In the genomic region with DNA sequence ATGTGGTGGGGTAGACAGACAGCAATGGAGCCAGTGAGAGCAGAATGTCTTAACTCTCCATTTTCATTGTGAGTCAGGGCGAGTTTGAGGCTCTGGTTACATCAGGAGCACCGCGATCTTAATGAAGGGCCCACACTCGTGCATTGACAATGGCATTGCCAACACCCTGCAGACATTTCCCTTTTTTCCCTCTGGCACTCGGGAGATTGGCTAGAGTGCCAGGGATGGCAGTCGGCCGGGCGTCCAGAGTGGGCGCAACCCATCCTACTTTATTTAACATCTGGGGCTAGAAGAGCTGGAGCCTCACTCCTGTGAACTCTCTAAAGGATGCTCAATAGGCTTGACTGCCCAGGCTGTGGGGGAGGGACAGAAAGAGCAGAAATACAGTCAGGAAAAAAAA, we compare ENCODE assay signal across 18 cellular contexts. TPM values are rescaled to one million over a fixed set of nuclear protein-coding genes. Genes with fewer than 3 reads are reported as not detected.
DNase-seq lines count a peak whose midpoint lies in the region; ATAC-seq, FAIRE-seq and TF ChIP-seq lines count a peak whose summit lies in the region.
"Had no signal": no experiment of that assay in that cellular context is flagged by ENCODE, and none has a peak within 500 bp of the region (broad histone marks: within the 10 kb centered on the region; RNA-seq: fewer than 3 reads in every experiment).

No MANE protein-coding gene starts in this region.

- no peaks in the 10 kb centered on the region for H3K9me3 Mint-ChIP-seq in activated T-cell treated with anti-CD3 and anti-CD28 coated beads, Interleukin-2, amount 50 U/mL, for 24 hours
- H3K9me3 Mint-ChIP-seq in astrocyte (ENCODE audit: unreplicated experiment) (peaks cover 1% of the 10 kb centered on the region), osteocyte (ENCODE audit: unreplicated experiment) (no peaks in the 10 kb centered on the region)
- peaks cover 0 to 1% of the 10 kb centered on the region in 2 donors for H3K9me3 Mint-ChIP-seq in stimulated activated naive B cell treated with anti-CD40 and anti-IgM and Interleukin-4, amounts not matched to agents 10 μg/mL and 1 μg/mL and 100 μg/mL, for 72 hours
- H3K9me3 Mint-ChIP-seq: CD4-positive, alpha-beta memory T cell had no signal

- no peak for TF ChIP-seq EP300 in SK-N-SH (IDR thresholded peaks at IDR 0.05; ENCODE audit: borderline replicate concordance in 1 of 2, low read depth in 1 of 2, low read length in 1 of 2)

- no peak for TF ChIP-seq RAD21 in SK-N-SH (IDR thresholded peaks at IDR 0.05; ENCODE audit: low read length)

- H3K27me3 Mint-ChIP-seq in activated T-cell treated with anti-CD3 and anti-CD28 coated beads, Interleukin-2, amount 50 U/mL, for 24 hours = peaks cover 28% of the 10 kb centered on the region
- H3K27me3 Mint-ChIP-seq in astrocyte (ENCODE audit: low read depth, unreplicated experiment) (peaks cover 19% of the 10 kb centered on the region), osteocyte (ENCODE audit: unreplicated experiment) (peaks cover 37% of the 10 kb centered on the region)
- peaks cover 15 to 20% of the 10 kb centered on the region in 2 donors for H3K27me3 Mint-ChIP-seq in stimulated activated naive B cell treated with anti-CD40 and anti-IgM and Interleukin-4, amounts not matched to agents 10 μg/mL and 1 μg/mL and 100 μg/mL, for 72 hours

- no peaks in the 10 kb centered on the region for H3K9me2 ChIP-seq in SK-N-SH

- no peaks in the 10 kb centered on the region for H3K36me3 Mint-ChIP-seq in activated T-cell treated with anti-CD3 and anti-CD28 coated beads, Interleukin-2, amount 50 U/mL, for 24 hours (ENCODE audit: low read depth)
- no peaks in the 10 kb centered on the region for H3K36me3 Mint-ChIP-seq in astrocyte (ENCODE audit: low read depth, unreplicated experiment)
- H3K36me3 Mint-ChIP-seq in stimulated activated naive B cell treated with anti-CD40 and anti-IgM and Interleukin-4, amounts not matched to agents 10 μg/mL and 1 μg/mL and 100 μg/mL, for 72 hours = no peaks in the 10 kb centered on the region
- H3K36me3 Mint-ChIP-seq in osteocyte (ENCODE audit: unreplicated experiment) = no peaks in the 10 kb centered on the region
- H3K36me3 Mint-ChIP-seq: CD4-positive, alpha-beta memory T cell had no signal

- H3K4me3 Mint-ChIP-seq in activated T-cell treated with anti-CD3 and anti-CD28 coated beads, Interleukin-2, amount 50 U/mL, for 24 hours = peak overlapping the region; percentile 0
- H3K4me3 Mint-ChIP-seq in astrocyte (ENCODE audit: unreplicated experiment) (no peak overlapping the region), osteocyte (ENCODE audit: unreplicated experiment) (no peak overlapping the region)
- H3K4me3 Mint-ChIP-seq in stimulated activated naive B cell treated with anti-CD40 and anti-IgM and Interleukin-4, amounts not matched to agents 10 μg/mL and 1 μg/mL and 100 μg/mL, for 72 hours = peak overlapping the region; percentile 8 to 49

- H3K4me3 ChIP-seq in SK-N-SH (ENCODE audit: low read depth in 2 of 2, low read length in 1 of 2) (no peak overlapping the region), astrocyte (ENCODE audit: insufficient read depth, low read depth, low read length) (no peak overlapping the region)
- H3K4me3 ChIP-seq: vagina had no signal

- H3K27ac Mint-ChIP-seq in activated T-cell treated with anti-CD3 and anti-CD28 coated beads, Interleukin-2, amount 50 U/mL, for 24 hours = peak overlapping the region; percentile 92
- peak overlapping the region; percentile 28 for H3K27ac Mint-ChIP-seq in astrocyte (ENCODE audit: unreplicated experiment)
- no peak overlapping the region for H3K27ac Mint-ChIP-seq in stimulated activated naive B cell treated with anti-CD40 and anti-IgM and Interleukin-4, amounts not matched to agents 10 μg/mL and 1 μg/mL and 100 μg/mL, for 72 hours
- H3K27ac Mint-ChIP-seq in osteocyte (ENCODE audit: unreplicated experiment) = no peak overlapping the region

- H3K36me3 ChIP-seq in SK-N-SH (replicated peaks in 1 of 2; ENCODE audit: control insufficient read depth in 1 of 2, insufficient read depth in 2 of 2, low read length in 1 of 2) (no peaks in the 10 kb centered on the region), astrocyte (ENCODE audit: insufficient read depth, low read length) (no peaks in the 10 kb centered on the region)
- H3K36me3 ChIP-seq: vagina had no signal

- intact Hi-C loops in Right ventricle myocardium superior (cut with DNase I) = no loop called here

- peak in 1 of 2 donors; percentile 8 for ATAC-seq in stimulated activated naive B cell treated with anti-CD40 and anti-IgM and Interleukin-4, amounts not matched to agents 10 μg/mL and 1 μg/mL and 100 μg/mL, for 72 hours (replicated peaks)
- ATAC-seq in Right ventricle myocardium superior (ENCODE audit: poor library complexity) = no peak

- H3K4me2 ChIP-seq in SK-N-SH (peak overlapping the region; percentile 54; the same call in 1 of the 2 replicates), astrocyte (ENCODE audit: low read length) (peak overlapping the region; percentile 74)

- no peak for TF ChIP-seq CTCF in SK-N-SH (IDR thresholded peaks at IDR 0.05)
- TF ChIP-seq CTCF in astrocyte (IDR thresholded peaks at IDR 0.05; ENCODE audit: insufficient read depth, low read depth, low read length) = no peak
- TF ChIP-seq CTCF in osteocyte (IDR thresholded peaks at IDR 0.05) = no peak

- H3K27me3 ChIP-seq in SK-N-SH (ENCODE audit: insufficient read depth) (peaks cover 6% of the 10 kb centered on the region; the same call in 1 of the 2 replicates), astrocyte (ENCODE audit: insufficient read depth, low read length) (peaks cover 15% of the 10 kb centered on the region)
- H3K27me3 ChIP-seq: vagina had no signal

- POLR2A ChIA-PET in SK-N-SH (lab: Yijun Ruan, JAX) = no interaction called here

- peaks cover 8 to 14% of the 10 kb centered on the region in 2 experiments; a peak in 2 of 4 replicates for H3K4me1 ChIP-seq in SK-N-SH (ENCODE audit: control insufficient read depth in 1 of 2, insufficient read depth in 2 of 2, low read depth in 1 of 2, low read length in 1 of 2)
- H3K4me1 ChIP-seq in astrocyte (ENCODE audit: insufficient read depth, low read length) = peaks cover 14% of the 10 kb centered on the region
- H3K4me1 ChIP-seq: vagina had no signal

- H3K79me2 ChIP-seq in SK-N-SH (ENCODE audit: insufficient read depth) = no peaks in the 10 kb centered on the region
- H3K79me2 ChIP-seq in astrocyte (ENCODE audit: insufficient read depth, low read length) = no peaks in the 10 kb centered on the region

- peaks cover 44% of the 10 kb centered on the region for H3K4me1 Mint-ChIP-seq in activated T-cell treated with anti-CD3 and anti-CD28 coated beads, Interleukin-2, amount 50 U/mL, for 24 hours (ENCODE audit: low read depth)
- H3K4me1 Mint-ChIP-seq in astrocyte (ENCODE audit: low read depth, unreplicated experiment) = peaks cover 11% of the 10 kb centered on the region
- H3K4me1 Mint-ChIP-seq in stimulated activated naive B cell treated with anti-CD40 and anti-IgM and Interleukin-4, amounts not matched to agents 10 μg/mL and 1 μg/mL and 100 μg/mL, for 72 hours = peaks cover 13 to 25% of the 10 kb centered on the region in 2 donors
- peaks cover 8% of the 10 kb centered on the region for H3K4me1 Mint-ChIP-seq in osteocyte (ENCODE audit: unreplicated experiment)

- DNase-seq in activated T-cell treated with anti-CD3 and anti-CD28 coated beads, Interleukin-2, amount 50 U/mL, for 24 hours = peak; percentile 46
- DNase-seq in activated T-cell treated with anti-CD3 and anti-CD28 coated beads, Interleukin-2, amount 50 U/mL, for 1 hour = no peak
- DNase-seq in SK-N-SH (no peak), astrocyte (ENCODE audit: low read depth) (peak; percentile 13), Right ventricle myocardium superior (no peak), NCI-H524 (lab: John Stamatoyannopoulos, UW) (no peak), osteocyte (ENCODE audit: extremely low spot score, unreplicated experiment) (no peak)
- DNase-seq in stimulated activated naive B cell treated with anti-CD40 and anti-IgM and Interleukin-4, amounts not matched to agents 10 μg/mL and 1 μg/mL and 100 μg/mL, for 72 hours = no peak
- DNase-seq: NCI-H1436 treated with DMSO at 0.1 percent for 48 hours, NCI-H446 treated with DMSO at 0.1 percent for 48 hours, retina, SHP77 treated with DMSO at 0.1 percent for 48 hours had no signal

- no peak overlapping the region for H3K9ac ChIP-seq in SK-N-SH
- H3K9ac ChIP-seq in astrocyte (ENCODE audit: low read length) = no peak overlapping the region

- H3K27ac ChIP-seq in SK-N-SH (ENCODE audit: low read depth in 2 of 2, low read length in 1 of 2) (no peak overlapping the region), astrocyte (ENCODE audit: low read depth, low read length) (no peak overlapping the region)
- H3K27ac ChIP-seq: vagina had no signal

- peaks cover 3% of the 10 kb centered on the region for H3F3A ChIP-seq in SK-N-SH (replicated peaks; ENCODE audit: insufficient read depth)

- no peak for FAIRE-seq in astrocyte (lab: Jason Lieb, UNC)
- FAIRE-seq: frontal cortex, H1 had no signal

- H4K20me1 ChIP-seq in SK-N-SH (ENCODE audit: insufficient read depth) = no peaks in the 10 kb centered on the region
- no peaks in the 10 kb centered on the region for H4K20me1 ChIP-seq in astrocyte (ENCODE audit: insufficient read depth, low read length)

- CTCF ChIA-PET in SK-N-SH (lab: Yijun Ruan, JAX) = interaction anchor here (1.0 to 1.1 kb wide), 2 partner anchors 8 to 189 kb away, joined by 3 read pairs; no protein-coding TSS in a partner anchor

- WGBS in SK-N-SH (ENCODE audit: low lambda C conversion rate) = 76% methylated on average over 9 of the region's 9 CpGs

- H3K9me3 ChIP-seq in SK-N-SH (no peaks in the 10 kb centered on the region), astrocyte (ENCODE audit: insufficient read depth, low read depth, low read length) (peaks cover 3% of the 10 kb centered on the region)
- H3K9me3 ChIP-seq: vagina had no signal

- H2AFZ ChIP-seq in SK-N-SH (ENCODE audit: low read depth) (no peak overlapping the region), astrocyte (ENCODE audit: low read depth, low read length) (no peak overlapping the region)

TF ChIP-seq in SK-N-SH, 30 proteins besides CTCF, POLR2A, EP300 and RAD21 (continues in another document):
- TF ChIP-seq, protein P1, sequence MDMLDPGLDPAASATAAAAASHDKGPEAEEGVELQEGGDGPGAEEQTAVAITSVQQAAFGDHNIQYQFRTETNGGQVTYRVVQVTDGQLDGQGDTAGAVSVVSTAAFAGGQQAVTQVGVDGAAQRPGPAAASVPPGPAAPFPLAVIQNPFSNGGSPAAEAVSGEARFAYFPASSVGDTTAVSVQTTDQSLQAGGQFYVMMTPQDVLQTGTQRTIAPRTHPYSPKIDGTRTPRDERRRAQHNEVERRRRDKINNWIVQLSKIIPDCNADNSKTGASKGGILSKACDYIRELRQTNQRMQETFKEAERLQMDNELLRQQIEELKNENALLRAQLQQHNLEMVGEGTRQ (IDR thresholded peaks at IDR 0.05; ENCODE audit: borderline replicate concordance, low read depth, low read length) = no peak

RNA-seq across cellular contexts. Expression of a gene that starts 9.7 kb away (rescaled TPM):
- polyA plus RNA-seq in SK-N-SH (2012; rRNA removed) = not detected in 2 replicates
- not detected in 2 replicates for polyA plus RNA-seq in SK-N-SH (2012; cell fraction: cytosol; rRNA removed)
- polyA plus RNA-seq in SK-N-SH (2012; cell fraction: nucleus; rRNA removed) = 0.05 and 0.06 TPM in 2 replicates
- total RNA-seq in astrocyte (0.05 TPM in 1 of 2 replicates, not detected in the other), Right ventricle myocardium superior (not detected), osteocyte (not detected in 2 replicates)
- total RNA-seq: CD4-positive, alpha-beta memory T cell; T-helper 2 cell treated with Interferon-gamma antibody and Interleukin-4, amounts not matched to agents 100 ng/mL and 5 ng/mL, for 36 hours; vagina had no signal
- polyA plus RNA-seq: AG04450 had no signal

Comparison
In these comparisons a context has a peak if more than half of its experiments do, and no peak if none do; other contexts are left out.
1. DNase-seq: peak in activated T-cell treated with anti-CD3 and anti-CD28 coated beads, Interleukin-2, amount 50 U/mL, for 24 hours (single experiment) and astrocyte (single experiment); none in activated T-cell treated with anti-CD3 and anti-CD28 coated beads, Interleukin-2, amount 50 U/mL, for 1 hour (single experiment), SK-N-SH (single experiment), stimulated activated naive B cell treated with anti-CD40 and anti-IgM and Interleukin-4, amounts not matched to agents 10 μg/mL and 1 μg/mL and 100 μg/mL, for 72 hours (single experiment), Right ventricle myocardium superior (single experiment), NCI-H524 (0 of 2) and osteocyte (single experiment).
2. H3K27ac Mint-ChIP-seq: peak in activated T-cell treated with anti-CD3 and anti-CD28 coated beads, Interleukin-2, amount 50 U/mL, for 24 hours (single experiment) and astrocyte (single experiment); none in stimulated activated naive B cell treated with anti-CD40 and anti-IgM and Interleukin-4, amounts not matched to agents 10 μg/mL and 1 μg/mL and 100 μg/mL, for 72 hours (single experiment) and osteocyte (single experiment).
3. H3K4me3 Mint-ChIP-seq: peak in activated T-cell treated with anti-CD3 and anti-CD28 coated beads, Interleukin-2, amount 50 U/mL, for 24 hours (single experiment) and stimulated activated naive B cell treated with anti-CD40 and anti-IgM and Interleukin-4, amounts not matched to agents 10 μg/mL and 1 μg/mL and 100 μg/mL, for 72 hours (2 of 2); none in astrocyte (single experiment) and osteocyte (single experiment).